In the genomic region with DNA sequence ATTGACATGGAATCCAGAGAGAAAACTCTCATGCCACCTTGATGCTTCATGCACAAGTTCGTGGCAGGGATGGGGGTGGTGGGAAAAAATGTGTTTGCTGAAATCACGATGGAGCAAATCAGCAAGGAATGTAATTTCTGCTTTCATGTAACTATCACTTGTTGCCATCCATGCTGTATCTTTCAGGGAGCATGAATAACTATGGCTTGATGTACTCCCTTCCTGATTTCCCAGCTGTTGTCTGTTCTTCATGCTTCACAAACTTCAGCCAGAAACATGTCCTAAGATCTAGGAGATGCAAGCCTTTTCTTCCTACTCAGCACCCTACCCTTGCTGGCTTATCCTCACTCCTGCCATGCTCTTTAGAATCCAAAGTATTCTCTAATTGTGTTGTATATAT, we compare ENCODE assay signal across 13 cellular contexts.
"Had no signal": no experiment of that assay in that cellular context is flagged by ENCODE, and none has a peak within 500 bp of the region (broad histone marks: within the 10 kb centered on the region; RNA-seq: fewer than 3 reads in every experiment).

No MANE protein-coding gene starts in this region.

- H3K4me1 Mint-ChIP-seq: natural killer cell had no signal

- H3K36me3 ChIP-seq: colonic mucosa, heart left ventricle, neutrophil had no signal

- H3K9me3 Mint-ChIP-seq: natural killer cell had no signal

- H3K27me3 Mint-ChIP-seq: type B pancreatic cell had no signal

- H3K4me3 ChIP-seq: colonic mucosa, heart left ventricle had no signal

- H3K27ac Mint-ChIP-seq: natural killer cell, type B pancreatic cell had no signal

- DNase-seq: colonic mucosa; dermis blood vessel endothelial cell; heart left ventricle; hippocampal formation; left colon; mammary epithelial cell; natural killer cell; small intestine; stimulated activated CD4-positive, alpha-beta T cell treated with anti-CD3 and anti-CD28 coated beads, Interleukin-2, amount 100 ng/mL, for 48 hours; stimulated activated naive CD4-positive, alpha-beta T cell treated with Interleukin-2 at 50 U/mL for 16 hours had no signal

- H3K27ac ChIP-seq: colonic mucosa, heart left ventricle, neutrophil had no signal

- H3K9me3 ChIP-seq: colonic mucosa, neutrophil had no signal

- H3K27me3 ChIP-seq: colonic mucosa, heart left ventricle, neutrophil had no signal

- H3K4me1 ChIP-seq: colonic mucosa had no signal

- H3K4me3 Mint-ChIP-seq: natural killer cell, type B pancreatic cell had no signal

- H3K36me3 Mint-ChIP-seq: natural killer cell had no signal

- ATAC-seq: heart left ventricle, left colon, natural killer cell, sciatic nerve had no signal
